20 cellular contexts compared by ENCODE assay signal in the genomic region with DNA sequence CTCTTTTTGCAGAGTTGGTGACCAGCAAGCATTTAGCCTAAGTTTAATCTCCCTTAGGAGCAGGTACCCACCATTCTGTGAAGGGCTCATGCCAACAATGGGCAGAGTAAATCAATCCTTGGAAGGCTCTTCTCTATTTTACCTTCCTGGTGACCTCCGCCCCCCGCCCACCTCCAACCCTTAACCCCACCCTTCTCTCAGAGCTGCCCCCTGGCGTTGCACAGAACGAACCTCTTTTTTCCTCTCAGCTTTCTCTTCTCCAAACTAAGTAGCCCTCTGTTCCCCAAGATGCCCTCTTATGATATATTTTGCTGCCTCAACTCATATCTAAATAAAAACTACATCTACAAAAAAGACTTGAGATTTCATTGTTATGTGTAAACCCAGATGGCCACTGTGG.
DNase-seq lines count a peak whose midpoint lies in the region; ATAC-seq and TF ChIP-seq lines count a peak whose summit lies in the region.
"Had no signal": no experiment of that assay in that cellular context is flagged by ENCODE, and none has a peak within 500 bp of the region (broad histone marks: within the 10 kb centered on the region; RNA-seq: fewer than 3 reads in every experiment).

No MANE protein-coding gene starts in this region.

- peak; percentile 21 for DNase-seq in NB4 (ENCODE audit: low read depth)
- no peak for DNase-seq in astrocyte of the spinal cord (ENCODE audit: low read depth, low spot score)
- DNase-seq in superior temporal gyrus (ENCODE audit: extremely low spot score), result no peak
- DNase-seq in ureter (ENCODE audit: low spot score), result no peak
- DNase-seq in stimulated activated CD4-positive, alpha-beta T cell treated with anti-CD3 and anti-CD28 coated beads, Interleukin-12 subunit alpha, Interleukin-12 subunit beta, amount 100 ng/mL, for 4 hours, result no peak
- DNase-seq: activated CD4-positive, alpha-beta T cell treated with anti-CD3 and anti-CD28 coated beads, Interleukin-2, amount 50 U/mL, for 1 hour; cerebellar nuclear complex; effector CD4-positive, alpha-beta T cell; foreskin melanocyte; NCI-H187 treated with DMSO at 0.1 percent for 48 hours; NCI-H2227 treated with DMSO at 0.1 percent for 48 hours; NCI-H774; Peyer's patch; stimulated activated CD4-positive, alpha-beta T cell treated with anti-CD3 and anti-CD28 coated beads, Interleukin-1b, Interleukin-23, amount 100 ng/mL, for 48 hours; T-helper 17 cell had no signal

- TF ChIP-seq CTCF in 22Rv1 (IDR thresholded peaks at IDR 0.05), result peak; percentile 53
- TF ChIP-seq CTCF in GM12872 (IDR thresholded peaks at IDR 0.05; ENCODE audit: insufficient read depth, low read depth, low read length), result peak; percentile 29; the same call in 1 of the 3 replicates
- peak; percentile 23 for TF ChIP-seq CTCF in NB4 (IDR thresholded peaks at IDR 0.05; ENCODE audit: low read depth, low read length)
- peak; percentile 1 for TF ChIP-seq CTCF in astrocyte of the spinal cord (IDR thresholded peaks at IDR 0.05; ENCODE audit: low read depth, low read length)

- ATAC-seq in SK-N-SH treated with all-trans-retinoic acid at 6 μM for 48 hours, result no peak
- ATAC-seq: stimulated activated effector memory CD8-positive, alpha-beta T cell treated with anti-CD3 and anti-CD28 coated beads, Interleukin-12 subunit alpha, Interleukin-12 subunit beta, amount 100 ng/mL, for 72 hours; T-helper 17 cell had no signal

- in situ Hi-C loops in astrocyte of the spinal cord (cut with HindIII; ENCODE audit: low sequenced_read_pairs), result no loop called here

- H3K4me3 ChIP-seq in NB4 (ENCODE audit: low read depth, low read length) (no peak overlapping the region), astrocyte of the spinal cord (ENCODE audit: low read depth, low read length) (no peak overlapping the region)
- H3K4me3 ChIP-seq: Peyer's patch, suprapubic skin had no signal

- H3K27ac ChIP-seq in 22Rv1, result no peak overlapping the region
- H3K27ac ChIP-seq: Peyer's patch, suprapubic skin had no signal

- TF ChIP-seq POLR2A in NB4 (IDR thresholded peaks at IDR 0.05; ENCODE audit: extremely low read depth, insufficient read length), result no peak

TF ChIP-seq in SK-N-SH treated with all-trans-retinoic acid at 6 μM for 48 hours, 23 proteins besides CTCF, POLR2A, EP300 and RAD21:
- TF ChIP-seq RARB (CRISPR knock-in tag; IDR thresholded peaks at IDR 0.05) (no peak), ZNF8 (CRISPR knock-in tag; IDR thresholded peaks at IDR 0.05) (no peak), OSR1 (CRISPR knock-in tag; IDR thresholded peaks at IDR 0.05) (no peak), ZNF565 (CRISPR knock-in tag; conservative IDR thresholded peaks at IDR 0.05; ENCODE audit: low read depth) (no peak), GLIS3 (CRISPR knock-in tag; IDR thresholded peaks at IDR 0.05) (no peak), TCF4 (CRISPR knock-in tag; IDR thresholded peaks at IDR 0.05; ENCODE audit: borderline replicate concordance) (no peak), SNAI2 (CRISPR knock-in tag; IDR thresholded peaks at IDR 0.05) (no peak)
- TF ChIP-seq, protein P1, sequence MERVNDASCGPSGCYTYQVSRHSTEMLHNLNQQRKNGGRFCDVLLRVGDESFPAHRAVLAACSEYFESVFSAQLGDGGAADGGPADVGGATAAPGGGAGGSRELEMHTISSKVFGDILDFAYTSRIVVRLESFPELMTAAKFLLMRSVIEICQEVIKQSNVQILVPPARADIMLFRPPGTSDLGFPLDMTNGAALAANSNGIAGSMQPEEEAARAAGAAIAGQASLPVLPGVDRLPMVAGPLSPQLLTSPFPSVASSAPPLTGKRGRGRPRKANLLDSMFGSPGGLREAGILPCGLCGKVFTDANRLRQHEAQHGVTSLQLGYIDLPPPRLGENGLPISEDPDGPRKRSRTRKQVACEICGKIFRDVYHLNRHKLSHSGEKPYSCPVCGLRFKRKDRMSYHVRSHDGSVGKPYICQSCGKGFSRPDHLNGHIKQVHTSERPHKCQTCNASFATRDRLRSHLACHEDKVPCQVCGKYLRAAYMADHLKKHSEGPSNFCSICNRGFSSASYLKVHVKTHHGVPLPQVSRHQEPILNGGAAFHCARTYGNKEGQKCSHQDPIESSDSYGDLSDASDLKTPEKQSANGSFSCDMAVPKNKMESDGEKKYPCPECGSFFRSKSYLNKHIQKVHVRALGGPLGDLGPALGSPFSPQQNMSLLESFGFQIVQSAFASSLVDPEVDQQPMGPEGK (CRISPR knock-in tag; IDR thresholded peaks at IDR 0.05; ENCODE audit: borderline replicate concordance), result no peak
- TF ChIP-seq, protein P2, sequence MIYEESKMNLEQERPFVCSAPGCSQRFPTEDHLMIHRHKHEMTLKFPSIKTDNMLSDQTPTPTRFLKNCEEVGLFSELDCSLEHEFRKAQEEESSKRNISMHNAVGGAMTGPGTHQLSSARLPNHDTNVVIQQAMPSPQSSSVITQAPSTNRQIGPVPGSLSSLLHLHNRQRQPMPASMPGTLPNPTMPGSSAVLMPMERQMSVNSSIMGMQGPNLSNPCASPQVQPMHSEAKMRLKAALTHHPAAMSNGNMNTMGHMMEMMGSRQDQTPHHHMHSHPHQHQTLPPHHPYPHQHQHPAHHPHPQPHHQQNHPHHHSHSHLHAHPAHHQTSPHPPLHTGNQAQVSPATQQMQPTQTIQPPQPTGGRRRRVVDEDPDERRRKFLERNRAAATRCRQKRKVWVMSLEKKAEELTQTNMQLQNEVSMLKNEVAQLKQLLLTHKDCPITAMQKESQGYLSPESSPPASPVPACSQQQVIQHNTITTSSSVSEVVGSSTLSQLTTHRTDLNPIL (CRISPR knock-in tag; IDR thresholded peaks at IDR 0.05; ENCODE audit: low read depth), result no peak
- TF ChIP-seq, protein P3, sequence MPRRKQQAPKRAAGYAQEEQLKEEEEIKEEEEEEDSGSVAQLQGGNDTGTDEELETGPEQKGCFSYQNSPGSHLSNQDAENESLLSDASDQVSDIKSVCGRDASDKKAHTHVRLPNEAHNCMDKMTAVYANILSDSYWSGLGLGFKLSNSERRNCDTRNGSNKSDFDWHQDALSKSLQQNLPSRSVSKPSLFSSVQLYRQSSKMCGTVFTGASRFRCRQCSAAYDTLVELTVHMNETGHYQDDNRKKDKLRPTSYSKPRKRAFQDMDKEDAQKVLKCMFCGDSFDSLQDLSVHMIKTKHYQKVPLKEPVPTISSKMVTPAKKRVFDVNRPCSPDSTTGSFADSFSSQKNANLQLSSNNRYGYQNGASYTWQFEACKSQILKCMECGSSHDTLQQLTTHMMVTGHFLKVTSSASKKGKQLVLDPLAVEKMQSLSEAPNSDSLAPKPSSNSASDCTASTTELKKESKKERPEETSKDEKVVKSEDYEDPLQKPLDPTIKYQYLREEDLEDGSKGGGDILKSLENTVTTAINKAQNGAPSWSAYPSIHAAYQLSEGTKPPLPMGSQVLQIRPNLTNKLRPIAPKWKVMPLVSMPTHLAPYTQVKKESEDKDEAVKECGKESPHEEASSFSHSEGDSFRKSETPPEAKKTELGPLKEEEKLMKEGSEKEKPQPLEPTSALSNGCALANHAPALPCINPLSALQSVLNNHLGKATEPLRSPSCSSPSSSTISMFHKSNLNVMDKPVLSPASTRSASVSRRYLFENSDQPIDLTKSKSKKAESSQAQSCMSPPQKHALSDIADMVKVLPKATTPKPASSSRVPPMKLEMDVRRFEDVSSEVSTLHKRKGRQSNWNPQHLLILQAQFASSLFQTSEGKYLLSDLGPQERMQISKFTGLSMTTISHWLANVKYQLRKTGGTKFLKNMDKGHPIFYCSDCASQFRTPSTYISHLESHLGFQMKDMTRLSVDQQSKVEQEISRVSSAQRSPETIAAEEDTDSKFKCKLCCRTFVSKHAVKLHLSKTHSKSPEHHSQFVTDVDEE (CRISPR knock-in tag; IDR thresholded peaks at IDR 0.05), result no peak

Comparison
In these comparisons a context has a peak if more than half of its experiments do, and no peak if none do; other contexts are left out.
1. CTCF ChIP-seq: peak in every context shown above with its lines; median percentile 53 in 22Rv1; 29 in GM12872; 23 in NB4; 1 in astrocyte of the spinal cord.